In the genomic region with DNA sequence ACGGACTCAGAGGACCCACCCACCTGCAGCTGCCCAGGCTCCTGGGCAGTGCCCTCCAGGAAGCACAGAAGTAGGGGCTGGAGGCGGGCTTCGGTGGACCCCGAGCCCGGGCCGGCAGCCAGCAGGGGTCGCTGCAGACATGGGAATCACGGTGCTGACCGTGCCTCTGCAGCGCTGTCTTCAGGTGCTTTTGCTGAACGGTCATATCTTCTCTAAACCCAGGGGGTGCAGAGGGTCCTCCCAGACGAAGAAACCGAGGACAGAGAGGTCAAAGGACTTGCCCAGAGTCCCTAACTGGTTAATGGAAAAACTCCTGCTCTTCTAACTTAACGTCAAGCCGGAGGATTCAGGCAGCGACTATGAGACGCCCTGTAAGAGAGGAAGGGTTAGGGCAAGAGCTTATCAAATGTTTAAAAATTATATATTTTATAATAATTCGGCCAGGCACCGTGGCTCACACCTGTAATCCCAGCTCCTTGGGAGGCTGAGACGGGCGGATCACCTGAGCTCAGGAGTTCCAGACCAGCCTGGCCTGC, we compare ENCODE assay signal across 7 cellular contexts. TPM values are rescaled to one million over a fixed set of nuclear protein-coding genes. Genes with fewer than 3 reads are reported as not detected.
DNase-seq lines count a peak whose midpoint lies in the region; ATAC-seq and TF ChIP-seq lines count a peak whose summit lies in the region.

No MANE protein-coding gene starts in this region.

- H3K9me3 Mint-ChIP-seq in natural killer cell (no peaks in the 10 kb centered on the region), type B pancreatic cell (no peaks in the 10 kb centered on the region)

- DNase-seq in activated CD4-positive, alpha-beta T cell treated with anti-CD3 and anti-CD28 coated beads for 24 hours (ENCODE audit: low read depth in 2 of 2): peak; percentile 47 to 65
- peak; percentile 41 for DNase-seq in choroid plexus epithelial cell (ENCODE audit: low read depth)
- peak; percentile 67 for DNase-seq in natural killer cell
- DNase-seq in type B pancreatic cell (ENCODE audit: extremely low spot score, unreplicated experiment): no peak
- DNase-seq in occipital lobe (lab: John Stamatoyannopoulos, UW): no peak

- H3K4me3 Mint-ChIP-seq in natural killer cell (no peak overlapping the region), type B pancreatic cell (no peak overlapping the region)

- TF ChIP-seq CTCF in choroid plexus epithelial cell (conservative IDR thresholded peaks at IDR 0.05; ENCODE audit: low read depth, low read length) (peak; percentile 78), natural killer cell (IDR thresholded peaks at IDR 0.05) (peak; percentile 69), type B pancreatic cell (conservative IDR thresholded peaks at IDR 0.05) (peak; percentile 81)

- peak; percentile 70 for ATAC-seq in GM18909 (IDR thresholded peaks at IDR 0.05; ENCODE audit: poor library complexity, unreplicated experiment)
- ATAC-seq in HG03520 (IDR thresholded peaks at IDR 0.05; ENCODE audit: unreplicated experiment): peak; percentile 73
- peak; percentile 67 to 85 (median 84) for ATAC-seq in natural killer cell

- H3K36me3 Mint-ChIP-seq in natural killer cell (no peaks in the 10 kb centered on the region), type B pancreatic cell (no peaks in the 10 kb centered on the region)

- H3K27me3 Mint-ChIP-seq in natural killer cell (ENCODE audit: low read depth in 2 of 2): no peaks in the 10 kb centered on the region
- peaks cover 12% of the 10 kb centered on the region for H3K27me3 Mint-ChIP-seq in type B pancreatic cell

- H3K27ac Mint-ChIP-seq in natural killer cell (no peak overlapping the region), type B pancreatic cell (no peak overlapping the region)

- peaks cover 0 to 6% of the 10 kb centered on the region in 2 donors for H3K4me1 Mint-ChIP-seq in natural killer cell
- H3K4me1 Mint-ChIP-seq in type B pancreatic cell (ENCODE audit: unreplicated experiment): no peaks in the 10 kb centered on the region

- intact Hi-C loops in natural killer cell (cut with micrococcal nuclease): loop anchor here (2.0 kb wide), 1 partner anchor 14 kb away; no protein-coding TSS in a partner anchor

- H3K4me3 ChIP-seq in choroid plexus epithelial cell (ENCODE audit: low read depth, low read length): no peak overlapping the region

RNA-seq across cellular contexts. Expression of a gene that starts 21.5 kb away (rescaled TPM):
- total RNA-seq in natural killer cell (not detected), type B pancreatic cell (ENCODE audit: low replicate concordance) (not detected in 2 replicates), occipital lobe (0.47 TPM)

RNA-seq across cellular contexts. Expression of a gene that starts 36.6 kb away (rescaled TPM):
- total RNA-seq in natural killer cell: 10 to 100 TPM; 52.5 to 62.7 (median 53.6) TPM
- total RNA-seq in type B pancreatic cell (ENCODE audit: low replicate concordance): 15.0 and 15.1 TPM in 2 replicates
- total RNA-seq in occipital lobe: 43.4 TPM

RNA-seq across cellular contexts. Expression of a gene that starts 38.5 kb away (rescaled TPM):
- 10 to 100 TPM; 57.7 to 74.5 (median 62.6) TPM for total RNA-seq in natural killer cell
- 37.8 and 46.7 TPM in 2 replicates for total RNA-seq in type B pancreatic cell (ENCODE audit: low replicate concordance)
- 16.2 TPM for total RNA-seq in occipital lobe

Comparison
In these comparisons a context has a peak if more than half of its experiments do, and no peak if none do; other contexts are left out.
1. DNase-seq: peak in activated CD4-positive, alpha-beta T cell treated with anti-CD3 and anti-CD28 coated beads for 24 hours (2 of 2), choroid plexus epithelial cell (single experiment) and natural killer cell (single experiment); none in type B pancreatic cell (single experiment) and occipital lobe (single experiment).
2. Peak in every context shown above with its lines, with median percentiles within 50 percentile points of each other: ATAC-seq and CTCF ChIP-seq.